Comparison of ENCODE assay signal across 1 cellular context in the genomic region with DNA sequence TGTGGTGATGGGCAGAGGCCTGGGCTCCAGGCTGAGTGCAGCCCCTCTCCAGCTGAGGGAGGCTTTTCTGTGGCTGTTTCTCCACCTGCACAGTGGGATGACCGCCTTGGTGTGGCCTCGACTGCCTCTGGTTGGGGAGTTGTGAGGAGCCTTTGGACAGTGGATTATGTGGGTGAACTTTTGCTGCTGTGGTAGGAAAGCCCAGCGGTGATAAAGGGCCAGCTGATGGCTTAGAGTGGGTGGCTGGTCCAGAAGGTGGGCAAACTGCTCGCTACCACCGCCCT.
A peak's percentile ranks its signal among the peaks of the same experiment; 100 is the strongest.
TF ChIP-seq lines count a peak whose summit lies in the region.

No MANE protein-coding gene starts in this region.

TF ChIP-seq in GM12878, 131 proteins besides CTCF, POLR2A, EP300 and RAD21:
- TF ChIP-seq EGR1 (IDR thresholded peaks at IDR 0.05; ENCODE audit: borderline replicate concordance in 1 of 2, low read depth in 2 of 2, low read length in 2 of 2) (0 out of 3 replicates have a peak, but pooled peaks of 1 of the 2 experiments have one; percentile 13), EED (IDR thresholded peaks at IDR 0.05; ENCODE audit: low read depth) (no peak), IKZF1 (conservative IDR thresholded peaks at IDR 0.05) (no peak)
- TF ChIP-seq, protein P1, sequence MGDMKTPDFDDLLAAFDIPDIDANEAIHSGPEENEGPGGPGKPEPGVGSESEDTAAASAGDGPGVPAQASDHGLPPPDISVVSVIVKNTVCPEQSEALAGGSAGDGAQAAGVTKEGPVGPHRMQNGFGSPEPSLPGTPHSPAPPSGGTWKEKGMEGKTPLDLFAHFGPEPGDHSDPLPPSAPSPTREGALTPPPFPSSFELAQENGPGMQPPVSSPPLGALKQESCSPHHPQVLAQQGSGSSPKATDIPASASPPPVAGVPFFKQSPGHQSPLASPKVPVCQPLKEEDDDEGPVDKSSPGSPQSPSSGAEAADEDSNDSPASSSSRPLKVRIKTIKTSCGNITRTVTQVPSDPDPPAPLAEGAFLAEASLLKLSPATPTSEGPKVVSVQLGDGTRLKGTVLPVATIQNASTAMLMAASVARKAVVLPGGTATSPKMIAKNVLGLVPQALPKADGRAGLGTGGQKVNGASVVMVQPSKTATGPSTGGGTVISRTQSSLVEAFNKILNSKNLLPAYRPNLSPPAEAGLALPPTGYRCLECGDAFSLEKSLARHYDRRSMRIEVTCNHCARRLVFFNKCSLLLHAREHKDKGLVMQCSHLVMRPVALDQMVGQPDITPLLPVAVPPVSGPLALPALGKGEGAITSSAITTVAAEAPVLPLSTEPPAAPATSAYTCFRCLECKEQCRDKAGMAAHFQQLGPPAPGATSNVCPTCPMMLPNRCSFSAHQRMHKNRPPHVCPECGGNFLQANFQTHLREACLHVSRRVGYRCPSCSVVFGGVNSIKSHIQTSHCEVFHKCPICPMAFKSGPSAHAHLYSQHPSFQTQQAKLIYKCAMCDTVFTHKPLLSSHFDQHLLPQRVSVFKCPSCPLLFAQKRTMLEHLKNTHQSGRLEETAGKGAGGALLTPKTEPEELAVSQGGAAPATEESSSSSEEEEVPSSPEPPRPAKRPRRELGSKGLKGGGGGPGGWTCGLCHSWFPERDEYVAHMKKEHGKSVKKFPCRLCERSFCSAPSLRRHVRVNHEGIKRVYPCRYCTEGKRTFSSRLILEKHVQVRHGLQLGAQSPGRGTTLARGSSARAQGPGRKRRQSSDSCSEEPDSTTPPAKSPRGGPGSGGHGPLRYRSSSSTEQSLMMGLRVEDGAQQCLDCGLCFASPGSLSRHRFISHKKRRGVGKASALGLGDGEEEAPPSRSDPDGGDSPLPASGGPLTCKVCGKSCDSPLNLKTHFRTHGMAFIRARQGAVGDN (IDR thresholded peaks at IDR 0.05), result no peak
- TF ChIP-seq, protein P2, sequence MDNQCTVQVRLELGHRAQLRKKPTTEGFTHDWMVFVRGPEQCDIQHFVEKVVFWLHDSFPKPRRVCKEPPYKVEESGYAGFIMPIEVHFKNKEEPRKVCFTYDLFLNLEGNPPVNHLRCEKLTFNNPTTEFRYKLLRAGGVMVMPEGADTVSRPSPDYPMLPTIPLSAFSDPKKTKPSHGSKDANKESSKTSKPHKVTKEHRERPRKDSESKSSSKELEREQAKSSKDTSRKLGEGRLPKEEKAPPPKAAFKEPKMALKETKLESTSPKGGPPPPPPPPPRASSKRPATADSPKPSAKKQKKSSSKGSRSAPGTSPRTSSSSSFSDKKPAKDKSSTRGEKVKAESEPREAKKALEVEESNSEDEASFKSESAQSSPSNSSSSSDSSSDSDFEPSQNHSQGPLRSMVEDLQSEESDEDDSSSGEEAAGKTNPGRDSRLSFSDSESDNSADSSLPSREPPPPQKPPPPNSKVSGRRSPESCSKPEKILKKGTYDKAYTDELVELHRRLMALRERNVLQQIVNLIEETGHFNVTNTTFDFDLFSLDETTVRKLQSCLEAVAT (IDR thresholded peaks at IDR 0.05), result no peak
